ENCODE assay signal across 8 cellular contexts in the genomic region with DNA sequence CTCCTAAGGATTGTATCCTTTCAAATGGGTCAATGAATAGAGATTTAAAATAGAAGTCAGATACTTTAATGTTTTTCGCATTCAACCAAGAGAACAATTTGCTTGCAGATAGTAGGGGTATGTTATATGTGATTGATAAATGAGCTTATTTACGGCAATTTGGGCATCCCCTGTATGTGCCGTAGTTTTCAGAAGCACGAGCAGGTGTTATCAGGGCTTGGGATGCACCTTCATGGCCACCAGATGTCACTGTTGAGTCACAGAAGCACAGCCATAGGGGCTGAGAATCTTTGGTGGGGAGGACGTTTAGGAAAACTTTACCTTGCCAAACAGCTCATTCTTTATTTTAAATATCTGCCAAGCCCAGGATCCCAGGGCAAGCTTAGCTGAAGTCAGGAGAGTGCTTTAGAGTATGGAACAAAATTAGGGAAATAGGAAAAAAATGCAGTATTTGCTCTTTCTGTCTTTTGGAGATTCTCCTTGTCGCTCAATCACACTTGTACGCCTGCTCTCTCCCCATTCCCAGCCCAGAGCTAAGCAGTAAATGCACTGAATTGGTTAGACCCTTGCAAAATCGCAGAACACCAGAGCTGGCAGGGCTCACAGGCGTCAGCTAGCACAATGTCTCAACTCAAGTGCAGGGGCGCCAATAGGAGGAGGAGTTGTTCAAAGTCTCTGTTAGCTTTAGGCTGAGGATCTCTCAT.
DNase-seq lines count a peak whose midpoint lies in the region; ATAC-seq lines count a peak whose summit lies in the region.

No MANE protein-coding gene starts in this region.

- H3K27me3 ChIP-seq in aorta (ENCODE audit: control insufficient read depth in 1 of 2, insufficient read depth in 2 of 2, low read length in 1 of 2): no peaks in the 10 kb centered on the region

- H3K27ac ChIP-seq in aorta (ENCODE audit: low read depth in 1 of 2, low read length in 2 of 2): peak overlapping the region in 1 of 2 donors; percentile 52

- no peak overlapping the region for H3K4me3 ChIP-seq in aorta (ENCODE audit: low read length in 2 of 2)

- H3K36me3 ChIP-seq in aorta (ENCODE audit: control insufficient read depth in 1 of 2, insufficient read depth in 2 of 2, low read length in 1 of 2): no peaks in the 10 kb centered on the region

- ATAC-seq in HG03565 (IDR thresholded peaks at IDR 0.05; ENCODE audit: unreplicated experiment) (peak; percentile 69), aorta (ENCODE audit: low FRiP score) (peak; percentile 90)

- 5 to 7% methylated on average over 10 of the region's 10 CpGs for WGBS in aorta, 2 donors

- DNase-seq in activated gamma-delta T cell treated with Interleukin-2 at 50 U/mL for 16 hours (peak; percentile 36), activated gamma-delta T cell (lab: John Stamatoyannopoulos, UW) (no peak), SHP77 (lab: John Stamatoyannopoulos, UW) (peak; percentile 27 to 55), glomerular endothelial cell (ENCODE audit: extremely low read depth, low read depth, low spot score) (peak; percentile 2), posterior cingulate gyrus (peak; percentile 26 to 94 (median 74)), aorta (peak in 1 of 2 donors; percentile 50)
- peak; percentile 42 for DNase-seq in activated naive CD4-positive, alpha-beta T cell treated with Interleukin-2 at 50 U/mL for 16 hours

- no peaks in the 10 kb centered on the region for H3K9me3 ChIP-seq in aorta (ENCODE audit: control insufficient read depth, low read length)

- intact Hi-C loops in posterior cingulate gyrus (cut with DNase I): loop anchor here (1.0 to 5.0 kb wide), 3 partner anchors 81 to 317 kb away; no protein-coding TSS in a partner anchor
- intact Hi-C loops in aorta (cut with DNase I): loop anchor here (1.0 to 10.0 kb wide), 5 partner anchors 82 to 1184 kb away; no protein-coding TSS in a partner anchor

- H3K4me1 ChIP-seq in aorta (ENCODE audit: control insufficient read depth in 1 of 2, insufficient read depth in 2 of 2, low read length in 2 of 2): peaks cover 3 to 4% of the 10 kb centered on the region in 2 donors
